17 cellular contexts compared by ENCODE assay signal in genomic region chr11:3615998-3616397, GRCh38. TPM values are rescaled to one million over a fixed set of nuclear protein-coding genes. Genes with fewer than 3 reads are reported as not detected.
DNase-seq lines count a peak whose midpoint lies in the region; ATAC-seq and TF ChIP-seq lines count a peak whose summit lies in the region.
"Had no signal": no experiment of that assay in that cellular context is flagged by ENCODE, and none has a peak within 500 bp of the region (broad histone marks: within the 10 kb centered on the region; RNA-seq: fewer than 3 reads in every experiment).

No MANE protein-coding gene starts in this region.

- peak overlapping the region; percentile 38; the same call in 1 of the 2 replicates for H2AFZ ChIP-seq in GM23248
- H2AFZ ChIP-seq in osteoblast (ENCODE audit: low read length) = peak overlapping the region; percentile 41
- H2AFZ ChIP-seq: hepatocyte had no signal

- H3K9me3 ChIP-seq in GM23248 (ENCODE audit: low read depth) (no peaks in the 10 kb centered on the region), osteoblast (ENCODE audit: low read depth, low read length) (no peaks in the 10 kb centered on the region)
- H3K9me3 ChIP-seq: pancreas, tibial artery had no signal

- H3K27me3 ChIP-seq in GM23248 (replicated peaks; ENCODE audit: insufficient read depth) = no peaks in the 10 kb centered on the region; the same call in 1 of the 2 replicates
- no peaks in the 10 kb centered on the region for H3K27me3 ChIP-seq in osteoblast (ENCODE audit: insufficient read depth, low read length)
- H3K27me3 ChIP-seq: hepatocyte, pancreas had no signal

- DNase-seq in GM23248 = no peak
- peak; percentile 17 for DNase-seq in LHCN-M2 (ENCODE audit: low read depth)
- peak; percentile 59 for DNase-seq in chondrocyte (ENCODE audit: low spot score)
- DNase-seq in osteoblast (ENCODE audit: insufficient read length, low spot score, missing footprints) = no peak
- no peak for DNase-seq in posterior vena cava (ENCODE audit: low spot score)
- no peak for DNase-seq in GM20000 (ENCODE audit: low spot score)
- DNase-seq: effector CD4-positive, alpha-beta T cell; left cardiac atrium; NCI-H1092; NCI-H2171 treated with DMSO at 0.1 percent for 48 hours; pancreas; stimulated activated CD4-positive, alpha-beta T cell treated with anti-CD3 and anti-CD28 coated beads, Interleukin-4, amount 100 ng/mL, for 4 hours; T-helper 9 cell had no signal

- H3K4me3 ChIP-seq in GM23248 = no peak overlapping the region
- H3K4me3 ChIP-seq in osteoblast (ENCODE audit: insufficient read depth, low read length) = no peak overlapping the region
- H3K4me3 ChIP-seq: hepatocyte, pancreas, tibial artery had no signal

- H3K9me3 Mint-ChIP-seq in chondrocyte (ENCODE audit: low read depth) = peaks cover 4% of the 10 kb centered on the region

- no peak overlapping the region for H3K27ac ChIP-seq in GM23248
- no peak overlapping the region for H3K27ac ChIP-seq in osteoblast (ENCODE audit: low read depth, low read length)
- H3K27ac ChIP-seq: hepatocyte, pancreas, tibial artery had no signal

- H3K9me2 ChIP-seq in GM23248 (ENCODE audit: insufficient read depth) = no peaks in the 10 kb centered on the region

- intact Hi-C loops in posterior vena cava (cut with DNase I) = no loop called here

- H3K4me1 ChIP-seq in GM23248 (ENCODE audit: insufficient read depth) = no peaks in the 10 kb centered on the region
- H3K4me1 ChIP-seq in osteoblast (ENCODE audit: insufficient read depth, low read length) = no peaks in the 10 kb centered on the region
- H3K4me1 ChIP-seq: pancreas, tibial artery had no signal

- no peaks in the 10 kb centered on the region for H3F3A ChIP-seq in GM23248 (ENCODE audit: insufficient read depth)

- no peak overlapping the region for H3K4me2 ChIP-seq in GM23248 (ENCODE audit: unreplicated experiment)
- no peak overlapping the region for H3K4me2 ChIP-seq in osteoblast (ENCODE audit: insufficient read depth, low read length)
- H3K4me2 ChIP-seq: hepatocyte had no signal

- H3K79me2 ChIP-seq in GM23248 (ENCODE audit: insufficient read depth) (no peaks in the 10 kb centered on the region), osteoblast (ENCODE audit: insufficient read depth, low read length) (no peaks in the 10 kb centered on the region)
- H3K79me2 ChIP-seq: hepatocyte had no signal

- H3K27ac Mint-ChIP-seq in chondrocyte (ENCODE audit: unreplicated experiment) = no peak overlapping the region

- no peak overlapping the region for H3K4me3 Mint-ChIP-seq in chondrocyte (ENCODE audit: unreplicated experiment)

- TF ChIP-seq CTCF in chondrocyte (IDR thresholded peaks at IDR 0.05) (no peak), osteoblast (IDR thresholded peaks at IDR 0.05; ENCODE audit: extremely low read depth, low read depth, low read length) (no peak), GM20000 (IDR thresholded peaks at IDR 0.05; ENCODE audit: extremely low read depth, missing control alignments) (no peak)

- in situ Hi-C loops in GM23248 (cut with MboI) = no loop called here

- WGBS in GM23248 (ENCODE audit: low coverage in 1 of 2, low lambda C conversion rate in 2 of 2, missing lambda C conversion rate in 2 of 2), 2 experiments = 72 to 77% methylated on average over 6 of the region's 6 CpGs

- ATAC-seq in HG02588 (IDR thresholded peaks at IDR 0.05; ENCODE audit: unreplicated experiment) = no peak
- ATAC-seq: left cardiac atrium, pancreas had no signal

- peaks cover 9% of the 10 kb centered on the region for H3K4me1 Mint-ChIP-seq in chondrocyte (ENCODE audit: low read depth)

- no peaks in the 10 kb centered on the region for H4K20me1 ChIP-seq in GM23248 (ENCODE audit: insufficient read depth)
- H4K20me1 ChIP-seq in osteoblast (ENCODE audit: insufficient read depth, low read length) = no peaks in the 10 kb centered on the region

- H3K36me3 ChIP-seq in GM23248 (ENCODE audit: low read depth) = no peaks in the 10 kb centered on the region
- no peaks in the 10 kb centered on the region for H3K36me3 ChIP-seq in osteoblast (ENCODE audit: insufficient read depth, low read length)
- H3K36me3 ChIP-seq: pancreas, tibial artery had no signal

- H3K27me3 Mint-ChIP-seq in chondrocyte (ENCODE audit: low read depth) = no peaks in the 10 kb centered on the region

- H3K36me3 Mint-ChIP-seq in chondrocyte (ENCODE audit: low read depth) = no peaks in the 10 kb centered on the region

- H3K9ac ChIP-seq in GM23248 = no peak overlapping the region

RNA-seq across cellular contexts. Expression of gene ART5, which starts 25.8 kb away (rescaled TPM):
- not detected in 2 replicates for total RNA-seq in GM23248 (2014; rRNA removed; shearing (Covaris generic))
- polyA plus RNA-seq in GM23248 (2016; fragmentation: Nextera tagmentation; extraction: Ambion mirVana) = 0.23 TPM in 1 of 2 replicates, not detected in the other
- 0.11 TPM in 1 of 2 replicates, not detected in the other for total RNA-seq in LHCN-M2 (2014; rRNA removed)
- 0.32 TPM for polyA plus RNA-seq in LHCN-M2 (2012)
- total RNA-seq in chondrocyte = 0.44 to 0.72 TPM (median 0.67 TPM) in 3 replicates
- 0.29 and 0.36 TPM in 2 replicates for total RNA-seq in osteoblast
- total RNA-seq in posterior vena cava = not detected

RNA-seq across cellular contexts. Expression of gene ART1, which starts 28.9 kb away (rescaled TPM):
- not detected in 2 replicates for total RNA-seq in GM23248 (2014; rRNA removed; shearing (Covaris generic))
- not detected in 2 replicates for polyA plus RNA-seq in GM23248 (2016; fragmentation: Nextera tagmentation; extraction: Ambion mirVana)
- total RNA-seq in LHCN-M2 (2014; rRNA removed) = not detected in 2 replicates
- not detected for polyA plus RNA-seq in LHCN-M2 (2012)
- total RNA-seq in chondrocyte = not detected in 3 replicates
- total RNA-seq in osteoblast = not detected in 2 replicates
- total RNA-seq in posterior vena cava = under 1 TPM in 1 of 2 donors, not detected in 1; 0.42 TPM
- total RNA-seq: hepatocyte, left cardiac atrium, pancreas had no signal
- polyA plus RNA-seq: BJ, hepatocyte, pancreas had no signal

RNA-seq across cellular contexts. Expression of gene CHRNA10, which starts 55.2 kb away (rescaled TPM):
- total RNA-seq in GM23248 (2014; rRNA removed; shearing (Covaris generic)) = 0.51 and 0.65 TPM in 2 replicates
- polyA plus RNA-seq in GM23248 (2016; fragmentation: Nextera tagmentation; extraction: Ambion mirVana) = 0.28 and 0.44 TPM in 2 replicates
- total RNA-seq in LHCN-M2 (2014; rRNA removed) = 0.51 and 0.98 TPM in 2 replicates
- polyA plus RNA-seq in LHCN-M2 (2012) = 0.28 TPM
- 0.75 to 1.2 TPM (median 0.79 TPM) in 3 replicates for total RNA-seq in chondrocyte
- total RNA-seq in osteoblast = 0.29 and 0.72 TPM in 2 replicates
- total RNA-seq in posterior vena cava = under 1 TPM; 0.52 to 0.83 TPM
- total RNA-seq: hepatocyte had no signal

Comparison
In these comparisons a context has a peak if more than half of its experiments do, and no peak if none do; other contexts are left out.
1. DNase-seq: peak in LHCN-M2 (single experiment) and chondrocyte (single experiment); none in GM23248 (single experiment), osteoblast (single experiment), posterior vena cava (single experiment) and GM20000 (single experiment).